In the genomic region with DNA sequence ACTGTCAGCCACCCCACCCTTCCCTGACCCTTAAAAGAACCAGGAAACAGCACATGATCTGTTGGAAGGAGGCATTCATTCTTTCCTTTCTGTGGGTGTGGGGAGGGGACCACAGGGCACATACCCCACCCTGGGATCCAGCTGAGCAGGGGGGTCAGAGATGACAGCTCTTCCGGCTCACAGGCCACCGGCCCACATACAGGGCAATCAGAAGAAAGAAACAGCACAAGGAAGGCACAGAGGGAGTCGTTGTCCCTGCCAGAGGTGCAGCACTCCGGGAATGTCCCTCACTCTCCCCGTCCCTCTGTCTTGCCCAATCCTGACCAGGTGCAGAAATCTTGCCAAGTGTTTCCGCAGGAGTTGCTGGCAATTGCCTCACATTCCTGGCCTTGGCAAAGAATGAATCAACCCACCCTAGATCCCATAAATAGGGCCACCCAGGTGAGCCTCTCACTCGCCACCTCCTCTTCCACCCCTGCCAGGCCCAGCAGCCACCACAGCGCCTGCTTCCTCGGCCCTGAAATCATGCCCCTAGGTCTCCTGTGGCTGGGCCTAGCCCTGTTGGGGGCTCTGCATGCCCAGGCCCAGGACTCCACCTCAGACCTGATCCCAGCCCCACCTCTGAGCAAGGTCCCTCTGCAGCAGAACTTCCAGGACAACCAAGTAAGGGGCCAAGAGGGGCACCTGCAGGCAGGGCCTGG, we compare ENCODE assay signal across 12 cellular contexts. TPM values are rescaled to one million over a fixed set of nuclear protein-coding genes. Genes with fewer than 3 reads are reported as not detected.
DNase-seq lines count a peak whose midpoint lies in the region; ATAC-seq, FAIRE-seq and TF ChIP-seq lines count a peak whose summit lies in the region.
"Had no signal": no experiment of that assay in that cellular context is flagged by ENCODE, and none has a peak within 500 bp of the region (broad histone marks: within the 10 kb centered on the region; RNA-seq: fewer than 3 reads in every experiment).

A gene (plus strand): TSS at position 453 of the 701 bp plus-strand sequence. CDS start 73 bp downstream, at position 526.

- H3K4me2 ChIP-seq in IMR-90 (ENCODE audit: low read depth, low read length) (no peak within 1 kb of the TSS), mammary epithelial cell (ENCODE audit: insufficient read depth, low read depth, low read length) (peak within 1 kb of the TSS; percentile 62), OCI-LY7 (ENCODE audit: low read length) (no peak within 1 kb of the TSS)

- H4K8ac ChIP-seq in IMR-90 (ENCODE audit: low read depth in 2 of 2, low read length in 2 of 2) = no peak within 1 kb of the TSS

- no peak within 1 kb of the TSS for H2BK20ac ChIP-seq in IMR-90 (ENCODE audit: low read depth, low read length)

- no peak within 1 kb of the TSS for H3K56ac ChIP-seq in IMR-90 (ENCODE audit: extremely low read depth, insufficient read depth, low read length)

- H3K4me3 ChIP-seq in IMR-90 (ENCODE audit: insufficient read depth, low read depth, low read length) (no peak within 1 kb of the TSS), mammary epithelial cell (replicated peaks in 1 of 3; ENCODE audit: insufficient read depth in 1 of 3, low read depth in 2 of 3, low read length in 3 of 3) (peak within 1 kb of the TSS in 1 of 3 experiments; percentile 12), liver (ENCODE audit: low read depth in 1 of 3, low read length in 3 of 3) (no peak within 1 kb of the TSS), suprapubic skin (no peak within 1 kb of the TSS), OCI-LY7 (ENCODE audit: low read depth, low read length, poor library complexity, severe bottlenecking) (no peak within 1 kb of the TSS)
- H3K4me3 ChIP-seq: ascending aorta, esophagus muscularis mucosa had no signal

- TF ChIP-seq POLR2A in IMR-90 (IDR thresholded peaks at IDR 0.05; ENCODE audit: low read depth, low read length) (no peak), suprapubic skin (IDR thresholded peaks at IDR 0.05) (no peak)

- H3K79me2 ChIP-seq in mammary epithelial cell (ENCODE audit: insufficient read depth, low read length) (no peaks in the 10 kb centered on the region), OCI-LY7 (ENCODE audit: insufficient read depth, low read depth, low read length) (no peaks in the 10 kb centered on the region)

- H3K9me1 ChIP-seq in IMR-90 (ENCODE audit: insufficient read depth, low read length) = 0 out of 2 replicates have a peak, but pooled peaks cover 2% of the 10 kb centered on the region

- H2AFZ ChIP-seq in IMR-90 (replicated peaks; ENCODE audit: low read length, poor library complexity) (no peak within 1 kb of the TSS), mammary epithelial cell (ENCODE audit: low read depth, low read length) (peak within 1 kb of the TSS; percentile 76), OCI-LY7 (ENCODE audit: low read length) (no peak within 1 kb of the TSS)

- peak within 1 kb of the TSS; percentile 28 for H2AK9ac ChIP-seq in IMR-90 (replicated peaks; ENCODE audit: low read depth, low read length, poor library complexity)

- H3K27ac ChIP-seq in IMR-90 (ENCODE audit: insufficient read depth, low read length) (no peak within 1 kb of the TSS), mammary epithelial cell (ENCODE audit: insufficient read depth, low read depth, low read length) (no peak within 1 kb of the TSS), liver (ENCODE audit: low read depth in 1 of 2, low read length in 2 of 2) (peak within 1 kb of the TSS; percentile 15 to 39), suprapubic skin (peak within 1 kb of the TSS; percentile 45), OCI-LY7 (ENCODE audit: low read depth, low read length, poor library complexity, severe bottlenecking) (no peak within 1 kb of the TSS)
- H3K27ac ChIP-seq: ascending aorta had no signal

- POLR2A ChIA-PET in IMR-90 (lab: Charles Lee; ENCODE audit: unreplicated experiment) (no interaction called here), OCI-LY7 (lab: Charles Lee) (no interaction called here)

- no peak within 1 kb of the TSS for H3K4ac ChIP-seq in IMR-90 (ENCODE audit: low read depth, low read length)

- H3K36me3 ChIP-seq in IMR-90 (ENCODE audit: control insufficient read depth, insufficient read depth, low read length) (no peaks in the 10 kb centered on the region), mammary epithelial cell (ENCODE audit: insufficient read depth, low read length) (no peaks in the 10 kb centered on the region), liver (ENCODE audit: control insufficient read depth in 4 of 4, insufficient read depth in 3 of 4, low read depth in 1 of 4, low read length in 3 of 4) (no peaks in the 10 kb centered on the region), suprapubic skin (no peaks in the 10 kb centered on the region), OCI-LY7 (ENCODE audit: insufficient read depth, low read length) (no peaks in the 10 kb centered on the region)
- H3K36me3 ChIP-seq: ascending aorta, esophagus muscularis mucosa had no signal

- CTCF ChIA-PET in IMR-90 (lab: Yijun Ruan, JAX) (no interaction called here), mammary epithelial cell (lab: Charles Lee; ENCODE audit: low non-redundant PET) (no interaction called here), OCI-LY7 (lab: Charles Lee; ENCODE audit: unreplicated experiment) (no interaction called here)

- no peak within 1 kb of the TSS for H3K14ac ChIP-seq in IMR-90 (replicated peaks; ENCODE audit: low read depth, low read length)

- H2BK120ac ChIP-seq in IMR-90 (ENCODE audit: low read depth, low read length) = no peak within 1 kb of the TSS

- H4K91ac ChIP-seq in IMR-90 (ENCODE audit: insufficient read depth, low read depth, low read length) = no peak within 1 kb of the TSS

- H3K79me1 ChIP-seq in IMR-90 (ENCODE audit: low read depth in 1 of 2, low read length in 2 of 2) = no peaks in the 10 kb centered on the region

- intact Hi-C loops in IMR-90 (cut with micrococcal nuclease) = no loop called here
- intact Hi-C loops in mammary epithelial cell (cut with micrococcal nuclease) = loop anchor here (2.0 kb wide), 1 partner anchor 20 kb away; no protein-coding TSS in a partner anchor
- intact Hi-C loops in OCI-LY7 (cut with micrococcal nuclease; ENCODE audit: unreplicated experiment) = no loop called here

- dilution Hi-C loops in IMR-90 (cut with HindIII; ENCODE audit: low sequenced_read_pairs, unreplicated experiment) (no loop called here), mammary epithelial cell (cut with HindIII; ENCODE audit: low sequenced_read_pairs) (loop anchor here (5.0 kb wide), 3 partner anchors 38 to 103 kb away; no protein-coding TSS in a partner anchor)

- TF ChIP-seq CTCF in IMR-90 (conservative IDR thresholded peaks at IDR 0.05; ENCODE audit: low read depth, low read length) = no peak
- TF ChIP-seq CTCF in mammary epithelial cell (conservative IDR thresholded peaks at IDR 0.05 in 1 of 2, IDR thresholded peaks at IDR 0.05 in 1 of 2; ENCODE audit: extremely low read depth in 1 of 2, insufficient read depth in 1 of 2, low read depth in 1 of 2, low read length in 2 of 2) = no peak
- TF ChIP-seq CTCF in liver (IDR thresholded peaks at IDR 0.05; ENCODE audit: low read depth, low read length, missing input control) = no peak
- no peak for TF ChIP-seq CTCF in suprapubic skin (IDR thresholded peaks at IDR 0.05)
- TF ChIP-seq CTCF in OCI-LY7 (conservative IDR thresholded peaks at IDR 0.05; ENCODE audit: low read length) = no peak

- H3K18ac ChIP-seq in IMR-90 (ENCODE audit: low read depth, low read length) = no peak within 1 kb of the TSS

- H2AK5ac ChIP-seq in IMR-90 (ENCODE audit: low read depth, low read length) = no peak within 1 kb of the TSS

- DNase-seq in IMR-90 (no peak), mammary epithelial cell (peak; percentile 90), suprapubic skin (ENCODE audit: low spot score in 2 of 2) (peak in 1 of 2 donors; percentile 52), OCI-LY7 (ENCODE audit: low spot score) (no peak), frontal cortex (ENCODE audit: low spot score in 2 of 2) (no peak)
- DNase-seq in effector CD8-positive, alpha-beta T cell (lab: John Stamatoyannopoulos, UW) = no peak
- DNase-seq: NCI-H1417 treated with DMSO at 0.1 percent for 48 hours had no signal

- ATAC-seq in IMR-90 (ENCODE audit: low read depth) (no peak), GM21786 (IDR thresholded peaks at IDR 0.05; ENCODE audit: unreplicated experiment) (no peak)

- no TSS peak for BruUV-seq in IMR-90 (replicated peaks; lab: Mats Ljungman, UMichigan)
- TSS peak; percentile 62 for BruUV-seq in mammary epithelial cell (replicated peaks; lab: Mats Ljungman, UMichigan)
- BruUV-seq in OCI-LY7 (replicated peaks; lab: Mats Ljungman, UMichigan) = no TSS peak

- no peak within 1 kb of the TSS for H2BK5ac ChIP-seq in IMR-90 (ENCODE audit: low read depth, low read length, poor library complexity, severe bottlenecking)

- H4K20me1 ChIP-seq in IMR-90 (ENCODE audit: insufficient read depth, low read length) = no peaks in the 10 kb centered on the region; the same call in 1 of the 2 replicates
- no peaks in the 10 kb centered on the region for H4K20me1 ChIP-seq in mammary epithelial cell (ENCODE audit: insufficient read depth, low read length)
- H4K20me1 ChIP-seq in OCI-LY7 (ENCODE audit: insufficient read depth, low read length) = no peaks in the 10 kb centered on the region

- no peaks in the 10 kb centered on the region for H3K9me2 ChIP-seq in OCI-LY7 (ENCODE audit: insufficient read depth, low read length)

- TF ChIP-seq EP300 in suprapubic skin (IDR thresholded peaks at IDR 0.05) = no peak

- FAIRE-seq in frontal cortex (lab: Jason Lieb, UNC) = no peak

- H3K27me3 ChIP-seq in IMR-90 (ENCODE audit: control insufficient read depth, insufficient read depth, low read length) (peaks cover 13% of the 10 kb centered on the region; the same call in 1 of the 2 replicates), mammary epithelial cell (ENCODE audit: insufficient read depth, low read length) (no peaks in the 10 kb centered on the region), liver (ENCODE audit: control insufficient read depth in 4 of 4, insufficient read depth in 4 of 4, low read length in 3 of 4) (no peaks in the 10 kb centered on the region), suprapubic skin (no peaks in the 10 kb centered on the region)
- H3K27me3 ChIP-seq: ascending aorta, esophagus muscularis mucosa had no signal

- 81% methylated on average over 4 of the region's 9 CpGs; no CpG with 5 or more reads in 1 of the 2 experiments for WGBS in IMR-90 (ENCODE audit: extremely low coverage in 2 of 2, insufficient read length in 1 of 2), 2 experiments
- 2% methylated on average over 7 of the region's 9 CpGs for WGBS in mammary epithelial cell (ENCODE audit: low coverage, missing lambda C conversion rate)
- WGBS in liver = 34% methylated on average over 9 of the region's 9 CpGs
- WGBS in suprapubic skin = 43% methylated on average over 9 of the region's 9 CpGs

- H3K9me3 ChIP-seq in IMR-90 (ENCODE audit: control insufficient read depth, insufficient read depth, low read length) (no peaks in the 10 kb centered on the region), mammary epithelial cell (replicated peaks; ENCODE audit: insufficient read depth, low read length) (no peaks in the 10 kb centered on the region), liver (ENCODE audit: control insufficient read depth in 4 of 4, low read length in 3 of 4) (no peaks in the 10 kb centered on the region), suprapubic skin (no peaks in the 10 kb centered on the region), OCI-LY7 (ENCODE audit: low read length) (no peaks in the 10 kb centered on the region)
- H3K9me3 ChIP-seq: ascending aorta, esophagus muscularis mucosa had no signal

- TF ChIP-seq RAD21 in IMR-90 (IDR thresholded peaks at IDR 0.05; ENCODE audit: low read length) (no peak), liver (IDR thresholded peaks at IDR 0.05) (no peak)

- no peak within 1 kb of the TSS for H3K9ac ChIP-seq in IMR-90 (ENCODE audit: low read depth, low read length)
- H3K9ac ChIP-seq in mammary epithelial cell (ENCODE audit: insufficient read depth, low read length) = no peak within 1 kb of the TSS
- no peak within 1 kb of the TSS for H3K9ac ChIP-seq in liver (ENCODE audit: low read depth in 1 of 2, low read length in 2 of 2)

- H2BK15ac ChIP-seq in IMR-90 (ENCODE audit: low read depth, low read length) = no peak within 1 kb of the TSS

- in situ Hi-C loops in IMR-90 (cut with MboI; ENCODE audit: low sequenced_read_pairs) (no loop called here), mammary epithelial cell (cut with MboI; ENCODE audit: low sequenced_read_pairs in 2 of 2) (no loop called here)

- H4K5ac ChIP-seq in IMR-90 (ENCODE audit: low read depth, low read length) = no peak within 1 kb of the TSS

- no peak within 1 kb of the TSS for H3K23ac ChIP-seq in IMR-90 (ENCODE audit: low read depth, low read length)

- no peaks in the 10 kb centered on the region for H3K4me1 ChIP-seq in IMR-90 (ENCODE audit: control insufficient read depth, insufficient read depth, low read length)
- H3K4me1 ChIP-seq in mammary epithelial cell (ENCODE audit: insufficient read depth, low read length) = peaks cover 20% of the 10 kb centered on the region
- H3K4me1 ChIP-seq in liver (ENCODE audit: control insufficient read depth in 4 of 4, insufficient read depth in 4 of 4, low read length in 3 of 4) = peaks cover 8 to 13% (median 10%) of the 10 kb centered on the region in 4 donors
- H3K4me1 ChIP-seq in suprapubic skin = peaks cover 41% of the 10 kb centered on the region
- H3K4me1 ChIP-seq in OCI-LY7 (ENCODE audit: insufficient read depth, low read length, poor library complexity, severe bottlenecking) = no peaks in the 10 kb centered on the region
- H3K4me1 ChIP-seq: ascending aorta had no signal

RNA-seq across cellular contexts. Expression of the gene that starts here (rescaled TPM):
- total RNA-seq in IMR-90 (2012; rRNA removed) (not detected in 2 replicates), mammary epithelial cell (10 to 100 TPM in 1 of 2 donors, 1 to 10 TPM in 1; 6.5 to 20.0 TPM), liver (1 to 10 TPM; 7.0 to 10.0 TPM), suprapubic skin (10 to 100 TPM in 2 of 4 donors, 1 to 10 TPM in 2; 6.0 to 45.7 (median 22.3) TPM), OCI-LY7 (2022) (not detected in 2 replicates), frontal cortex (not detected)
- polyA plus RNA-seq in IMR-90 (2012; rRNA removed) (not detected in 2 replicates), mammary epithelial cell (2.1 TPM), liver (10 to 100 TPM; 10.8 to 64.5 TPM)
- not detected in 2 replicates for polyA plus RNA-seq in IMR-90 (2012; cell fraction: cytosol; rRNA removed)
- polyA plus RNA-seq in IMR-90 (2012; cell fraction: nucleus; rRNA removed; ENCODE audit: low replicate concordance) = not detected in 2 replicates
- 9.1 TPM for polyA minus RNA-seq in mammary epithelial cell
- total RNA-seq in OCI-LY7 (2014; rRNA removed; shearing (Covaris generic)) = not detected in 2 replicates
- total RNA-seq: ascending aorta; T-helper 2 cell treated with Interferon-gamma antibody and Interleukin-4, amounts not matched to agents 100 ng/mL and 5 ng/mL, for 36 hours had no signal

Comparison
In these comparisons a context has a peak if more than half of its experiments do, and no peak if none do; other contexts are left out.
1. H3K27ac ChIP-seq: peak in liver (2 of 2) and suprapubic skin (single experiment); none in IMR-90 (single experiment), mammary epithelial cell (single experiment) and OCI-LY7 (single experiment).